In the genomic region with DNA sequence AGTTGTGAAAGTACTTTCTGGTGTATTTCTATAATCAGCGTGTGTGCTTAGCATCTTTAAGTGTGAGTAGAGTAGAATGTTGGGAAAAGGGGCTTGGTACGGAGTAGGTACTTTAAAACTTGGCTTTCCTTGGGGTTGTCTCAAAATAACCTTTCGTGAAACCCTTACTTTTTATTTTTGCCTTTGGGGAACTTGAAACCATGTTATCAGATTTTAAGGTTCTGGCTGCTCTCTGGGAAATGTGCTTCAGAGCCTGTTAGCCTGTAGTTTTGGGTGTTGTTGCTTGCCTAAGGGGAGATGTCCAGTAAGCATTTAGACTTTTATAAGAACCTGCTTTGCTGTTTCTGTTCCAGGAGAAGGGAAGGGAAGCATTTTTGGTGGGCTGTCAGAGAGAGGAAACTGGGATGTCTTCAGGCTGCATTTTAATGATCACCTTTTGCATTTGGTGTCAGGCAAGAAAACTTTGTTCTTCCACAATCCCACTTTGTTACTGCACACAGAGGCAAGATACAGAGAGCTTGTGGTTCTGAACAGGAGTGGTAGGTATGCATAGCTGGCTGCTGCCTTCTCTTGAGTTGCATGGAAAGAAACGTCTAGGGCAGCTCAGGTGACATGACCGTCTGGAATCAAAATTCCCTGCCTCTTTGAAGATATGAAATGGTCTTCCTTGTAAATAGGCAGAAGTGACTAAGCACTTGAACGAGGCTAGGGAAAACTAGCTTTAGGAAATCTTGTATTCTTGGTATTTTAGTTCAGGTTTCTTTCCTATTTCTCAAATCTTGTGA, we compare ENCODE assay signal across 8 cellular contexts. TPM values are rescaled to one million over a fixed set of nuclear protein-coding genes. Genes with fewer than 3 reads are reported as not detected.
DNase-seq lines count a peak whose midpoint lies in the region; ATAC-seq, FAIRE-seq and TF ChIP-seq lines count a peak whose summit lies in the region.

No MANE protein-coding gene starts in this region.

- peak overlapping the region; percentile 92 for H3K4me3 ChIP-seq in BLaER1
- H3K4me3 ChIP-seq in K562, result peak overlapping the region; percentile 80
- H3K4me3 ChIP-seq in mucosa of stomach (ENCODE audit: low read length), result no peak overlapping the region
- no peak overlapping the region for H3K4me3 ChIP-seq in H7 (ENCODE audit: insufficient read depth, low read depth, low read length)

- no peak overlapping the region for H2AFZ ChIP-seq in K562 (ENCODE audit: low read depth, low read length)

- peaks cover 23% of the 10 kb centered on the region; the same call in 1 of the 2 replicates for H3K36me3 ChIP-seq in BLaER1
- H3K36me3 ChIP-seq in K562 (ENCODE audit: control insufficient read depth, insufficient read depth, low read length), result peaks cover 18% of the 10 kb centered on the region; the same call in 2 of the 3 replicates
- no peaks in the 10 kb centered on the region for H3K36me3 ChIP-seq in mucosa of stomach (ENCODE audit: control insufficient read depth, insufficient read depth, low read length)
- H3K36me3 ChIP-seq in H7 (replicated peaks; ENCODE audit: control insufficient read depth, insufficient read depth, low read length), result no peaks in the 10 kb centered on the region

- H3K4me1 Mint-ChIP-seq in IgD-negative memory B cell, result peaks cover 32 to 47% (median 39%) of the 10 kb centered on the region in 3 donors

- no peak for TF ChIP-seq EP300 in K562 (IDR thresholded peaks at IDR 0.05; ENCODE audit: low read length)

- intact Hi-C loops in K562 (cut with micrococcal nuclease), result loop anchor here (10.0 kb wide), 1 partner anchor 1361 kb away; the partner anchor contains the start of genes KIAA0753 and TXNDC17

- CTCF ChIA-PET in K562 (lab: Yijun Ruan, JAX; ENCODE audit: low intra/inter-chr PET ratio), result no interaction called here

- ATAC-seq in K562, result peak; percentile 23; the same call in 2 of the 3 replicates
- no peak for ATAC-seq in HG02938 (IDR thresholded peaks at IDR 0.05; ENCODE audit: unreplicated experiment)

- no peaks in the 10 kb centered on the region for H3K9me1 ChIP-seq in K562 (ENCODE audit: control insufficient read depth, insufficient read depth, low read length)

- H3K4me1 ChIP-seq in BLaER1 (peaks cover 42% of the 10 kb centered on the region), K562 (replicated peaks in 1 of 2; ENCODE audit: control insufficient read depth in 2 of 2, insufficient read depth in 2 of 2, low read length in 2 of 2) (peaks cover 4 to 16% of the 10 kb centered on the region in 2 experiments; a peak in 3 of 5 replicates), mucosa of stomach (ENCODE audit: control insufficient read depth, insufficient read depth, low read length) (peaks cover 32% of the 10 kb centered on the region)

- no peaks in the 10 kb centered on the region for H3K27me3 Mint-ChIP-seq in IgD-negative memory B cell

- no peak overlapping the region; the same call in 1 of the 2 replicates for H3K27ac ChIP-seq in BLaER1
- peak overlapping the region; percentile 74 for H3K27ac ChIP-seq in K562 (ENCODE audit: extremely low read depth, low read depth, low read length)

- H3K27me3 ChIP-seq in BLaER1 (no peaks in the 10 kb centered on the region), K562 (ENCODE audit: control insufficient read depth in 2 of 2, insufficient read depth in 2 of 2, low read length in 2 of 2) (no peaks in the 10 kb centered on the region), mucosa of stomach (ENCODE audit: control insufficient read depth, insufficient read depth, low read length) (no peaks in the 10 kb centered on the region), H7 (ENCODE audit: control insufficient read depth, insufficient read depth, low read length) (no peaks in the 10 kb centered on the region)

- BruUV-seq in K562 (replicated peaks; lab: Mats Ljungman, UMichigan), result no TSS peak

- H3K79me2 ChIP-seq in K562 (ENCODE audit: control insufficient read depth, insufficient read depth, low read length), result peaks cover 61% of the 10 kb centered on the region

- H3K27ac Mint-ChIP-seq in IgD-negative memory B cell, result peak overlapping the region; percentile 46 to 98 (median 87)

- no peak for TF ChIP-seq POLR2A in K562 (conservative IDR thresholded peaks at IDR 0.05)

- H3K9ac ChIP-seq in BLaER1, result peak overlapping the region; percentile 92
- peak overlapping the region; percentile 67 to 73; a peak in 3 of 4 replicates for H3K9ac ChIP-seq in K562 (ENCODE audit: insufficient read depth in 1 of 2, low read depth in 2 of 2, low read length in 2 of 2)
- H3K9ac ChIP-seq in mucosa of stomach (ENCODE audit: low read length), result peak overlapping the region; percentile 59

- H3K36me3 Mint-ChIP-seq in IgD-negative memory B cell, result peaks cover 3% of the 10 kb centered on the region

- POLR2A ChIA-PET in K562 (lab: Yijun Ruan, JAX), result interaction anchor here (0.6 to 1.0 kb wide), 3 partner anchors 10 to 775 kb away, joined by 3 to 4 read pairs (median 4); no protein-coding TSS in a partner anchor

- H3K9me3 ChIP-seq in BLaER1 (no peaks in the 10 kb centered on the region), K562 (replicated peaks; ENCODE audit: control insufficient read depth, insufficient read depth, low read depth, low read length) (no peaks in the 10 kb centered on the region), mucosa of stomach (ENCODE audit: control insufficient read depth, low read length) (no peaks in the 10 kb centered on the region)

- in situ Hi-C loops in K562 (cut with MboI), result no loop called here

- peak; percentile 54 for FAIRE-seq in K562 (lab: Jason Lieb, UNC)

- TF ChIP-seq RAD21 in K562 (CRISPR knock-in tag; conservative IDR thresholded peaks at IDR 0.05 in 1 of 2, IDR thresholded peaks at IDR 0.05 in 1 of 2), result no peak

- H3K4me3 Mint-ChIP-seq in IgD-negative memory B cell, result peak overlapping the region; percentile 89 to 96 (median 92)

- no peak for TF ChIP-seq CTCF in K562 (IDR thresholded peaks at IDR 0.05 in 2 of 3, conservative IDR thresholded peaks at IDR 0.05 in 1 of 3; ENCODE audit: insufficient read depth in 2 of 3, low read depth in 1 of 3, low read length in 3 of 3)

- H3K4me2 ChIP-seq in BLaER1 (peak overlapping the region; percentile 92), K562 (ENCODE audit: insufficient read depth, low read length) (peak overlapping the region; percentile 91)

- 4% methylated on average over 6 of the region's 6 CpGs for WGBS in K562 (ENCODE audit: insufficient coverage, low coverage, missing lambda C conversion rate)

- no peaks in the 10 kb centered on the region for H3K9me3 Mint-ChIP-seq in IgD-negative memory B cell

- DNase-seq in K562 (ENCODE audit: extremely low read depth in 1 of 4, low spot score in 3 of 4) (peak in 1 of 4 experiments; percentile 41), HuH-7 (ENCODE audit: low spot score) (no peak), H7 (no peak)
- no peak for DNase-seq in activated CD4-positive, alpha-beta T cell treated with anti-CD3 and anti-CD28 coated beads for 4 hours

- H4K20me1 ChIP-seq in BLaER1, result peaks cover 61% of the 10 kb centered on the region
- peaks cover 6% of the 10 kb centered on the region; the same call in 1 of the 2 replicates for H4K20me1 ChIP-seq in K562 (replicated peaks; ENCODE audit: control insufficient read depth, insufficient read depth, low read length)

TF ChIP-seq in K562, 482 proteins besides CTCF, POLR2A, EP300 and RAD21:
- TF ChIP-seq ASH1L (IDR thresholded peaks at IDR 0.05; ENCODE audit: borderline replicate concordance, low read depth, partially characterized antibody) (no peak), MIER1 (IDR thresholded peaks at IDR 0.05; ENCODE audit: low read depth) (peak; percentile 45; the same call in 1 of the 2 replicates)

RNA-seq across cellular contexts. Expression of gene RABEP1, which starts 1.6 kb away (rescaled TPM):
- polyA plus RNA-seq in IgD-negative memory B cell (62.9 TPM), K562 (2011; rRNA removed) (19.3 and 30.1 TPM in 2 replicates), K562 (2014; fragmentation: Illumina TruSeq; extraction: Trizol) (26.4 and 31.3 TPM in 2 replicates), K562 (2014; fragmentation: Nextera tagmentation; extraction: Ambion mirVana) (10 to 100 TPM in 1 of 2 experiments, 1 to 10 TPM in 1; 8.2 to 11.5 TPM), K562 (2014; rRNA removed) (19.9 and 20.3 TPM in 2 replicates)
- 23.0 and 58.5 TPM in 2 replicates for total RNA-seq in K562 (2011; cell fraction: chromatin; rRNA removed; ENCODE audit: low replicate concordance)
- 13.4 and 13.7 TPM in 2 replicates for total RNA-seq in K562 (2011; cell fraction: nucleolus; rRNA removed)
- total RNA-seq in K562 (2011; cell fraction: nucleoplasm; rRNA removed), result 24.5 and 26.8 TPM in 2 replicates
- total RNA-seq in K562 (2014; rRNA removed) (30.3 and 36.2 TPM in 2 replicates), K562 (2014; rRNA removed; fragmentation: Illumina TruSeq; extraction: Trizol) (38.9 and 43.3 TPM in 2 replicates), K562 (2015; rRNA removed; fragmentation: Illumina TruSeq; extraction: Trizol) (36.8 and 38.7 TPM in 2 replicates), K562 (2021) (30.1 and 31.8 TPM in 2 replicates)
- 5.8 and 7.5 TPM in 2 replicates for polyA plus RNA-seq in K562 (2011; cell fraction: cytosol; rRNA removed)
- polyA plus RNA-seq in K562 (2011; cell fraction: nucleus; rRNA removed), result 13.9 and 16.4 TPM in 2 replicates
- 17.1 and 22.4 TPM in 2 replicates for polyA plus RNA-seq in K562 (2012)
- polyA minus RNA-seq in K562 (2011; rRNA and poly(A)+ RNA removed), result 62.8 and 64.9 TPM in 2 replicates
- 16.2 and 25.6 TPM in 2 replicates for polyA minus RNA-seq in K562 (2011; cell fraction: cytosol; rRNA and poly(A)+ RNA removed)
- 10.1 and 23.0 TPM in 2 replicates for polyA minus RNA-seq in K562 (2011; cell fraction: nucleus; rRNA and poly(A)+ RNA removed)
- total RNA-seq in H7 (2014; rRNA removed; shearing (Covaris generic)), result 23.8 and 39.1 TPM in 2 replicates

RNA-seq across cellular contexts. Expression of gene SCIMP, which starts 49.1 kb away (rescaled TPM):
- 325 TPM for polyA plus RNA-seq in IgD-negative memory B cell
- total RNA-seq in K562 (2011; cell fraction: chromatin; rRNA removed; ENCODE audit: low replicate concordance), result not detected in 2 replicates
- total RNA-seq in K562 (2011; cell fraction: nucleolus; rRNA removed), result not detected in 2 replicates
- not detected in 2 replicates for total RNA-seq in K562 (2011; cell fraction: nucleoplasm; rRNA removed)
- not detected in 2 replicates for total RNA-seq in K562 (2014; rRNA removed)
- not detected in 2 replicates for total RNA-seq in K562 (2014; rRNA removed; fragmentation: Illumina TruSeq; extraction: Trizol)
- total RNA-seq in K562 (2015; rRNA removed; fragmentation: Illumina TruSeq; extraction: Trizol), result not detected in 2 replicates
- total RNA-seq in K562 (2021), result 0.07 and 0.11 TPM in 2 replicates
- polyA plus RNA-seq in K562 (2011; rRNA removed), result not detected in 2 replicates
- not detected in 2 replicates for polyA plus RNA-seq in K562 (2011; cell fraction: cytosol; rRNA removed)
- polyA plus RNA-seq in K562 (2011; cell fraction: nucleus; rRNA removed), result not detected in 2 replicates
- polyA plus RNA-seq in K562 (2012), result 0.07 and 0.10 TPM in 2 replicates
- 0.22 TPM in 1 of 2 replicates, not detected in the other for polyA plus RNA-seq in K562 (2014; fragmentation: Illumina TruSeq; extraction: Trizol)
- under 1 TPM; 0.01 to 0.04 TPM for polyA plus RNA-seq in K562 (2014; fragmentation: Nextera tagmentation; extraction: Ambion mirVana)
- polyA plus RNA-seq in K562 (2014; rRNA removed), result not detected in 2 replicates
- not detected in 2 replicates for polyA minus RNA-seq in K562 (2011; rRNA and poly(A)+ RNA removed)
- polyA minus RNA-seq in K562 (2011; cell fraction: cytosol; rRNA and poly(A)+ RNA removed), result not detected in 2 replicates
- not detected in 2 replicates for polyA minus RNA-seq in K562 (2011; cell fraction: nucleus; rRNA and poly(A)+ RNA removed)
- not detected in 2 replicates for total RNA-seq in H7 (2014; rRNA removed; shearing (Covaris generic))

Comparison
In these comparisons a context has a peak if more than half of its experiments do, and no peak if none do; other contexts are left out.
1. H3K4me3 ChIP-seq: peak in BLaER1 (single experiment) and K562 (single experiment); none in mucosa of stomach (single experiment) and H7 (single experiment).
2. Peak in every context shown above with its lines, with median percentiles within 50 percentile points of each other: H3K9ac ChIP-seq.